ENCODE assay signal across 8 cellular contexts in genomic region chr4:165207016-165207430, GRCh38. TPM values are rescaled to one million over a fixed set of nuclear protein-coding genes. Genes with fewer than 3 reads are reported as not detected.
DNase-seq lines count a peak whose midpoint lies in the region; ATAC-seq and TF ChIP-seq lines count a peak whose summit lies in the region.

No MANE protein-coding gene starts in this region.

- intact Hi-C loops in mucosa of descending colon (cut with DNase I, micrococcal nuclease) = no loop called here
- intact Hi-C loops in vagina (cut with DNase I) = loop anchor here (10.0 kb wide), 1 partner anchor 118 kb away; the partner anchor contains the start of gene MSMO1

- H3K4me1 ChIP-seq in effector memory CD4-positive, alpha-beta T cell (ENCODE audit: control insufficient read depth, insufficient read depth, low read length, poor library complexity, severe bottlenecking) = peaks cover 8% of the 10 kb centered on the region
- H3K4me1 ChIP-seq in mucosa of descending colon (ENCODE audit: low read depth) (peaks cover 14% of the 10 kb centered on the region), vagina (peaks cover 20% of the 10 kb centered on the region)

- ATAC-seq in GM18867 (IDR thresholded peaks at IDR 0.05; ENCODE audit: unreplicated experiment) (peak; percentile 32), HG03039 (IDR thresholded peaks at IDR 0.05; ENCODE audit: unreplicated experiment) (peak; percentile 20), mucosa of descending colon (peak; percentile 48)

- DNase-seq in C1 segment of cervical spinal cord (lab: John Stamatoyannopoulos, UW) (peak in 8 of 14 donors; percentile 24 to 72 (median 60)), RKO (ENCODE audit: low spot score) (peak; percentile 56), mucosa of descending colon (no peak), vagina (ENCODE audit: extremely low spot score in 2 of 2) (no peak), T1000 (lab: John Stamatoyannopoulos, UW) (no peak)
- DNase-seq in effector memory CD4-positive, alpha-beta T cell = no peak

- TF ChIP-seq CTCF in mucosa of descending colon (IDR thresholded peaks at IDR 0.05) (no peak), vagina (IDR thresholded peaks at IDR 0.05) (no peak)

- H3K4me3 ChIP-seq in effector memory CD4-positive, alpha-beta T cell (ENCODE audit: insufficient read depth, low read depth, low read length, poor library complexity, severe bottlenecking) = peak overlapping the region; percentile 84
- H3K4me3 ChIP-seq in mucosa of descending colon = peak overlapping the region; percentile 95
- H3K4me3 ChIP-seq in vagina = peak overlapping the region; percentile 78 to 94

- no peaks in the 10 kb centered on the region for H3K9me3 ChIP-seq in effector memory CD4-positive, alpha-beta T cell (ENCODE audit: control insufficient read depth, low read length)
- H3K9me3 ChIP-seq in mucosa of descending colon = no peaks in the 10 kb centered on the region
- no peaks in the 10 kb centered on the region for H3K9me3 ChIP-seq in vagina

- no peak overlapping the region for H3K27ac ChIP-seq in effector memory CD4-positive, alpha-beta T cell (ENCODE audit: insufficient read depth, low read length, poor library complexity, severe bottlenecking)
- H3K27ac ChIP-seq in vagina = peak overlapping the region; percentile 67

- no peaks in the 10 kb centered on the region for H3K36me3 ChIP-seq in effector memory CD4-positive, alpha-beta T cell (ENCODE audit: control insufficient read depth, insufficient read depth, low read length)
- H3K36me3 ChIP-seq in mucosa of descending colon (ENCODE audit: low read depth) (no peaks in the 10 kb centered on the region), vagina (no peaks in the 10 kb centered on the region)

- TF ChIP-seq POLR2A in vagina (IDR thresholded peaks at IDR 0.05) = no peak

- no peaks in the 10 kb centered on the region for H3K27me3 ChIP-seq in effector memory CD4-positive, alpha-beta T cell (replicated peaks; ENCODE audit: control insufficient read depth, insufficient read depth, low read length, poor library complexity, severe bottlenecking)
- H3K27me3 ChIP-seq in vagina = no peaks in the 10 kb centered on the region

RNA-seq across cellular contexts. Expression of gene KLHL2, which starts 0.3 kb away (rescaled TPM):
- 10 to 100 TPM; 12.9 to 19.1 (median 16.4) TPM for total RNA-seq in mucosa of descending colon
- total RNA-seq in vagina = 29.5 TPM

Comparison
In these comparisons a context has a peak if more than half of its experiments do, and no peak if none do; other contexts are left out.
1. DNase-seq: peak in C1 segment of cervical spinal cord (8 of 14) and RKO (single experiment); none in effector memory CD4-positive, alpha-beta T cell (0 of 3), mucosa of descending colon (0 of 3), vagina (0 of 2) and T1000 (single experiment).
2. Peak in every context shown above with its lines, with median percentiles within 50 percentile points of each other: ATAC-seq and H3K4me3 ChIP-seq.